8 cellular contexts compared by ENCODE assay signal in genomic region chr17:16439303-16439791, GRCh38. TPM values are rescaled to one million over a fixed set of nuclear protein-coding genes. Genes with fewer than 3 reads are reported as not detected.
DNase-seq lines count a peak whose midpoint lies in the region; ATAC-seq, FAIRE-seq and TF ChIP-seq lines count a peak whose summit lies in the region.

No MANE protein-coding gene starts in this region.

- no peaks in the 10 kb centered on the region for H3K9me3 ChIP-seq in fibroblast of lung (ENCODE audit: control insufficient read depth, insufficient read depth, low read depth, low read length)

- H3K27me3 Mint-ChIP-seq in CD14-positive monocyte (ENCODE audit: low read depth in 3 of 3) (no peaks in the 10 kb centered on the region), osteocyte (ENCODE audit: unreplicated experiment) (no peaks in the 10 kb centered on the region)
- no peaks in the 10 kb centered on the region for H3K27me3 Mint-ChIP-seq in T-helper 2 cell treated with Interferon-gamma antibody and Interleukin-4, amounts not matched to agents 5 μg/mL and 100 μg/mL, for 36 hours (ENCODE audit: low read depth)

- no peak for ATAC-seq in GM21529 (IDR thresholded peaks at IDR 0.05; ENCODE audit: unreplicated experiment)

- peaks cover 11% of the 10 kb centered on the region for H3K4me1 ChIP-seq in fibroblast of lung (ENCODE audit: control insufficient read depth, extremely low read depth, insufficient read depth, low read length)

- TF ChIP-seq CTCF in CD14-positive monocyte (IDR thresholded peaks at IDR 0.05) (no peak), fibroblast of lung (conservative IDR thresholded peaks at IDR 0.05 in 1 of 2, IDR thresholded peaks at IDR 0.05 in 1 of 2; ENCODE audit: low read depth in 1 of 2, low read length in 2 of 2) (no peak), osteocyte (IDR thresholded peaks at IDR 0.05) (no peak)

- H2AFZ ChIP-seq in fibroblast of lung (ENCODE audit: low read length), result no peak overlapping the region

- CTCF ChIA-PET in HEK293T (lab: Yijun Ruan, JAX), result interaction anchor here (1.0 to 4.0 kb wide), 4 partner anchors 12 to 52 kb away, joined by 3 to 27 read pairs (median 16); no protein-coding TSS in a partner anchor

- no peak for DNase-seq in CD14-positive monocyte (ENCODE audit: low spot score)
- no peak for DNase-seq in H7
- DNase-seq in T-helper 2 cell treated with Interferon-gamma antibody and Interleukin-4, amounts not matched to agents 5 μg/mL and 100 μg/mL, for 36 hours (ENCODE audit: low spot score), result peak; percentile 22
- peak in 1 of 2 donors; percentile 47 for DNase-seq in fibroblast of lung (ENCODE audit: low read depth in 2 of 2)
- DNase-seq in osteocyte (ENCODE audit: extremely low spot score, unreplicated experiment), result no peak
- DNase-seq in urothelium cell line (ENCODE audit: low spot score), result no peak
- no peak for DNase-seq in HEK293T (ENCODE audit: extremely low spot score)

- peak overlapping the region; percentile 97 for H3K4me3 ChIP-seq in H7 (ENCODE audit: insufficient read depth, low read depth, low read length)
- H3K4me3 ChIP-seq in fibroblast of lung (replicated peaks in 1 of 4; ENCODE audit: control extremely low read depth in 1 of 4, insufficient read depth in 1 of 4, low read depth in 3 of 4, low read length in 4 of 4), result peak overlapping the region; percentile 83 to 96 (median 86)

- H3K9ac ChIP-seq in fibroblast of lung (ENCODE audit: insufficient read depth, low read length), result peak overlapping the region; percentile 86

- peaks cover 35 to 40% of the 10 kb centered on the region in 2 donors for H3K36me3 Mint-ChIP-seq in CD14-positive monocyte
- peaks cover 60% of the 10 kb centered on the region for H3K36me3 Mint-ChIP-seq in T-helper 2 cell treated with Interferon-gamma antibody and Interleukin-4, amounts not matched to agents 5 μg/mL and 100 μg/mL, for 36 hours (ENCODE audit: low read depth)
- peaks cover 20% of the 10 kb centered on the region for H3K36me3 Mint-ChIP-seq in osteocyte (ENCODE audit: unreplicated experiment)

- no peak for FAIRE-seq in urothelium cell line (lab: Jason Lieb, UNC)

- POLR2A ChIA-PET in HEK293T (lab: Yijun Ruan, JAX), result interaction anchor here (0.9 to 8.5 kb wide), 32 partner anchors 11 to 213 kb away, joined by 3 to 175 read pairs (median 10); partner anchors contain the start of genes CENPV, LRRC75A, TRPV2 and UBB

- H4K20me1 ChIP-seq in fibroblast of lung (ENCODE audit: control insufficient read depth, extremely low read depth, insufficient read depth, low read length), result peaks cover 8% of the 10 kb centered on the region

- peak overlapping the region; percentile 80 for H3K4me2 ChIP-seq in fibroblast of lung (ENCODE audit: extremely low read depth, insufficient read depth, low read length)

- H3K79me2 ChIP-seq in fibroblast of lung (ENCODE audit: control insufficient read depth, insufficient read depth, low read length), result peaks cover 54% of the 10 kb centered on the region

- peak overlapping the region; percentile 95 to 96 for H3K4me3 Mint-ChIP-seq in CD14-positive monocyte
- H3K4me3 Mint-ChIP-seq in T-helper 2 cell treated with Interferon-gamma antibody and Interleukin-4, amounts not matched to agents 5 μg/mL and 100 μg/mL, for 36 hours, result peak overlapping the region; percentile 99
- peak overlapping the region; percentile 99 for H3K4me3 Mint-ChIP-seq in osteocyte (ENCODE audit: unreplicated experiment)

- intact Hi-C loops in CD14-positive monocyte (cut with micrococcal nuclease), result loop anchor here in 1 of 2 donors (2.0 kb wide), 1 partner anchor 59 kb away; the partner anchor contains the start of gene UBB

- peaks cover 50% of the 10 kb centered on the region for H3K4me1 Mint-ChIP-seq in CD14-positive monocyte
- peaks cover 31% of the 10 kb centered on the region for H3K4me1 Mint-ChIP-seq in T-helper 2 cell treated with Interferon-gamma antibody and Interleukin-4, amounts not matched to agents 5 μg/mL and 100 μg/mL, for 36 hours (ENCODE audit: low read depth)
- H3K4me1 Mint-ChIP-seq in osteocyte (ENCODE audit: unreplicated experiment), result peaks cover 41% of the 10 kb centered on the region

- H3K27me3 ChIP-seq in H7 (ENCODE audit: control insufficient read depth, insufficient read depth, low read length) (no peaks in the 10 kb centered on the region), fibroblast of lung (ENCODE audit: control insufficient read depth, insufficient read depth, low read length) (no peaks in the 10 kb centered on the region)

- H3K36me3 ChIP-seq in H7 (replicated peaks; ENCODE audit: control insufficient read depth, insufficient read depth, low read length) (peaks cover 34% of the 10 kb centered on the region), fibroblast of lung (ENCODE audit: control insufficient read depth, insufficient read depth, low read length) (peaks cover 29% of the 10 kb centered on the region)

- H3K9me3 Mint-ChIP-seq in CD14-positive monocyte, result no peaks in the 10 kb centered on the region
- H3K9me3 Mint-ChIP-seq in T-helper 2 cell treated with Interferon-gamma antibody and Interleukin-4, amounts not matched to agents 5 μg/mL and 100 μg/mL, for 36 hours, result no peaks in the 10 kb centered on the region
- H3K9me3 Mint-ChIP-seq in osteocyte (ENCODE audit: unreplicated experiment), result no peaks in the 10 kb centered on the region

- H3K27ac Mint-ChIP-seq in CD14-positive monocyte (peak overlapping the region; percentile 92 to 98 (median 96)), osteocyte (ENCODE audit: unreplicated experiment) (peak overlapping the region; percentile 97)
- peak overlapping the region; percentile 98 for H3K27ac Mint-ChIP-seq in T-helper 2 cell treated with Interferon-gamma antibody and Interleukin-4, amounts not matched to agents 5 μg/mL and 100 μg/mL, for 36 hours

- peak overlapping the region; percentile 60 for H3K27ac ChIP-seq in fibroblast of lung (ENCODE audit: insufficient read depth, low read length)

TF ChIP-seq in HEK293T, 16 proteins besides CTCF, POLR2A, EP300 and RAD21:
- TF ChIP-seq ELF4 (IDR thresholded peaks at IDR 0.05) (no peak), CTBP1 (IDR thresholded peaks at IDR 0.05; ENCODE audit: borderline replicate concordance) (no peak), FOXA1 (IDR thresholded peaks at IDR 0.05) (no peak), FOXK2 (IDR thresholded peaks at IDR 0.05) (no peak), L3MBTL2 (conservative IDR thresholded peaks at IDR 0.05) (no peak), ARNT (IDR thresholded peaks at IDR 0.05) (no peak), LEF1 (IDR thresholded peaks at IDR 0.05; ENCODE audit: borderline replicate concordance) (no peak), TARDBP (IDR thresholded peaks at IDR 0.05) (no peak), PKNOX1 (IDR thresholded peaks at IDR 0.05) (no peak)
TF ChIP-seq in HEK293T: peak in this region for 0.

RNA-seq across cellular contexts. Expression of gene TRPV2, which starts 24.0 kb away (rescaled TPM):
- 10 to 100 TPM; 58.2 to 66.3 TPM for polyA plus RNA-seq in CD14-positive monocyte
- total RNA-seq in H7 (2014; rRNA removed; shearing (Covaris generic)), result 1.8 and 5.5 TPM in 2 replicates
- 56.2 and 74.5 TPM in 2 replicates for total RNA-seq in fibroblast of lung
- 62.6 and 68.6 TPM in 2 replicates for polyA plus RNA-seq in fibroblast of lung
- polyA plus RNA-seq in fibroblast of lung (2012), result 118 and 127 TPM in 2 replicates
- 298 and 337 TPM in 2 replicates for polyA minus RNA-seq in fibroblast of lung (ENCODE audit: low replicate concordance)
- total RNA-seq in osteocyte, result 1.3 and 1.9 TPM in 2 replicates

RNA-seq across cellular contexts. Expression of gene LRRC75A, which starts 52.6 kb away (rescaled TPM):
- 1 to 10 TPM; 1.0 to 1.4 TPM for polyA plus RNA-seq in CD14-positive monocyte
- 3.3 and 5.9 TPM in 2 replicates for total RNA-seq in H7 (2014; rRNA removed; shearing (Covaris generic))
- total RNA-seq in fibroblast of lung, result 2.1 and 3.1 TPM in 2 replicates
- 0.64 and 1.7 TPM in 2 replicates for polyA plus RNA-seq in fibroblast of lung
- polyA plus RNA-seq in fibroblast of lung (2012), result 1.4 and 2.4 TPM in 2 replicates
- polyA minus RNA-seq in fibroblast of lung (ENCODE audit: low replicate concordance), result 0.82 and 1.7 TPM in 2 replicates
- 1.8 and 2.0 TPM in 2 replicates for total RNA-seq in osteocyte

RNA-seq across cellular contexts. Expression of gene UBB, which starts 58.5 kb away (rescaled TPM):
- polyA plus RNA-seq in CD14-positive monocyte (1,000 to 10,000 TPM; 1,282 to 1,365 TPM), fibroblast of lung (1,190 and 2,089 TPM in 2 replicates)
- 1,890 and 2,261 TPM in 2 replicates for total RNA-seq in H7 (2014; rRNA removed; shearing (Covaris generic))
- total RNA-seq in fibroblast of lung (2,161 and 3,188 TPM in 2 replicates), osteocyte (1,191 and 1,207 TPM in 2 replicates)
- 2,029 and 2,802 TPM in 2 replicates for polyA plus RNA-seq in fibroblast of lung (2012)
- polyA minus RNA-seq in fibroblast of lung (ENCODE audit: low replicate concordance), result 2,290 and 3,189 TPM in 2 replicates
